37 cellular contexts compared by ENCODE assay signal in the genomic region with DNA sequence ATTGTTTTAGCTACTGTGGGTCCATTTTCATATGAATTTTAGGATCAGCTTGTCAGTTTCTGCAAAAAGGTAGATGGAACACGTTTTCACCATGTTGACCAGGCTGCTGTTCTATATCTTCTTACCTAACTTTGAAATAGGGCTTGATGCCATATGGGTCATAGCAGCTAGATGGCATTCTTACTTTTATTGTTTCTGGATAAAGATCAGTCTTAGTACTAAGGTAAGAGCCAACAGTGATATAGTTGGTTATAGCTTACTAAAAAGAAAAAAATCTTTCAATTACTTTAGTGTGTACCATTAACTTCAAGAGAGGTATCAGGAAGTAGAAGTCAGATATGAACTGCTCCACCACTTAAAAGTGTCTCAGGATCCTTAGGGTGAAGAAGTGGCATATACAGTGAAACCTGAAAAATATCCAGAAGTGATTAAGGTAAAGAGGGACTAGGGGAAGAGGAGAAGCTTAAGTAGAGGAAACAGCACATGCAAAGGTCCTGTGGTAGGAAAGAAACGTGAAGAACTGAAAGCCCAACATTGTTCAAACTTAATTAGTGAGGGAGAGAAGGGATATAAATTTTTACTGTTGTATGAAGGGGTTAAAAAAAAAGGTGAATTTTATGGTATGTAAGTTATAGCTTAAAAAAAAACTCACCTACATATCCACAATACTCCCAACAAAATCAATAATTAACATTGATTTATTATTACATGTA. TPM values are rescaled to one million over a fixed set of nuclear protein-coding genes. Genes with fewer than 3 reads are reported as not detected.
"Had no signal": no experiment of that assay in that cellular context is flagged by ENCODE, and none has a peak within 500 bp of the region (broad histone marks: within the 10 kb centered on the region; RNA-seq: fewer than 3 reads in every experiment).

No MANE protein-coding gene starts in this region.

- H3K9me3 ChIP-seq: MG63 had no signal

- DNase-seq: activated CD4-positive, alpha-beta T cell treated with anti-CD3 and anti-CD28 coated beads for 1 hour; activated CD4-positive, alpha-beta T cell treated with anti-CD3 and anti-CD28 coated beads, Interleukin-2, amount 10 ng/mL, durations not matched to agents 7 days and 5 days; activated CD4-positive, alpha-beta T cell treated with anti-CD3 and anti-CD28 coated beads, Interleukin-2, amount 50 U/mL, for 48 hours; activated CD4-positive, CD25-positive, alpha-beta regulatory T cell; activated CD8-positive, alpha-beta memory T cell treated with anti-CD3 and anti-CD28 coated beads, Interleukin-2, amount 50 U/mL, for 4 hours; activated CD8-positive, alpha-beta T cell treated with anti-CD3 and anti-CD28 coated beads, Interleukin-2, amount 10 ng/mL, durations not matched to agents 7 days and 5 days; activated effector memory CD4-positive, alpha-beta T cell treated with Interleukin-2 at 50 U/mL for 16 hours; activated naive CD4-positive, alpha-beta T cell treated with anti-CD3 and anti-CD28 coated beads, Interleukin-2, amount 10 ng/mL, durations not matched to agents 7 days and 5 days; activated naive CD8-positive, alpha-beta T cell treated with anti-CD3 and anti-CD28 coated beads, Interleukin-2, amount 50 U/mL, for 24 hours; activated T-cell treated with anti-CD3 and anti-CD28 coated beads for 4 hours; activated T-cell treated with anti-CD3 and anti-CD28 coated beads, Interleukin-2, amount 50 U/mL, for 4 hours; anterior cingulate cortex; caudate nucleus; cerebellar nuclear complex; Kasumi-1; KG1; MG63; NCI-H1048; NCI-H1105 treated with DMSO at 0.1 percent for 48 hours; NCI-H1436 treated with DMSO at 0.1 percent for 48 hours; NCI-H1694 treated with DMSO at 0.1 percent for 48 hours; NCI-H2029; NCI-H345; NCI-H524 treated with DMSO at 0.1 percent for 48 hours; PC-9; SW 1271; T-helper 1 cell; T-helper 2 cell; T-helper 9 cell; WERI-Rb-1 had no signal

- H3K36me3 ChIP-seq: MG63, WERI-Rb-1 had no signal

- H2AFZ ChIP-seq: PC-9 had no signal

- FAIRE-seq: bronchial epithelial cell, RCC 7860 had no signal

- H3K4me3 ChIP-seq: MG63, PC-9 had no signal

- ATAC-seq: activated CD8-positive, alpha-beta T cell treated with anti-CD3 and anti-CD28 coated beads, Interleukin-2, amount 10 ng/mL, durations not matched to agents 7 days and 5 days; activated naive CD8-positive, alpha-beta T cell treated with anti-CD3 and anti-CD28 coated beads, Interleukin-2, amount 50 U/mL, for 24 hours; activated T-cell treated with anti-CD3 and anti-CD28 coated beads, Interleukin-2, amount 50 U/mL, for 4 hours; Right ventricle myocardium inferior had no signal

- H3K4me2 ChIP-seq: PC-9 had no signal

- H3K27ac ChIP-seq: PC-9, RWPE1, WERI-Rb-1 had no signal

- H3K27me3 ChIP-seq: MG63 had no signal

RNA-seq across cellular contexts. Expression of a gene that starts 59.9 kb away (rescaled TPM):
- total RNA-seq: activated CD4-positive, alpha-beta T cell treated with anti-CD3 and anti-CD28 coated beads, Interleukin-2, amount 10 ng/mL, durations not matched to agents 7 days and 5 days; activated CD8-positive, alpha-beta T cell treated with anti-CD3 and anti-CD28 coated beads, Interleukin-2, amount 10 ng/mL, durations not matched to agents 7 days and 5 days; activated T-cell treated with anti-CD3 and anti-CD28 coated beads, Interleukin-2, amount 50 U/mL, for 4 hours; activated T-helper 1 cell treated with anti-CD3 and anti-CD28 coated beads, Interleukin-12 subunit alpha, Interleukin-12 subunit beta, Interleukin-2, Interleukin-4 antibody, amounts not matched to agents 30 ng/mL and 10 ng/mL and 1 ng/mL, durations not matched to agents 14 hours and 24 hours and 36 hours; NCI-H460; OCI-LY7; PC-9; Right ventricle myocardium inferior had no signal
